Comparison of ENCODE assay signal across 1 cellular context in genomic region chr19:56253737-56254136, GRCh38.
TF ChIP-seq lines count a peak whose summit lies in the region.

No MANE protein-coding gene starts in this region.

TF ChIP-seq in GM23338, 12 proteins besides CTCF, POLR2A, EP300 and RAD21 (continued from another document):
- no peak for TF ChIP-seq REST (IDR thresholded peaks at IDR 0.05; ENCODE audit: unreplicated experiment)
- TF ChIP-seq ETS1 (IDR thresholded peaks at IDR 0.05): no peak
- TF ChIP-seq NANOG (IDR thresholded peaks at IDR 0.05; ENCODE audit: borderline replicate concordance): no peak
TF ChIP-seq in GM23338: peak in this region for 0.
